In genomic region chr1:41239988-41240610, GRCh38 we compare ENCODE assay signal across 8 cellular contexts. TPM values are rescaled to one million over a fixed set of nuclear protein-coding genes. Genes with fewer than 3 reads are reported as not detected.
DNase-seq lines count a peak whose midpoint lies in the region; ATAC-seq and TF ChIP-seq lines count a peak whose summit lies in the region.

No MANE protein-coding gene starts in this region.

- H3K9me3 Mint-ChIP-seq in activated naive CD4-positive, alpha-beta T cell treated with anti-CD3 and anti-CD28 coated beads for 36 hours: no peaks in the 10 kb centered on the region
- no peaks in the 10 kb centered on the region for H3K9me3 Mint-ChIP-seq in mesothelial cell of epicardium

- CTCF ChIA-PET in activated naive CD4-positive, alpha-beta T cell treated with anti-CD3 and anti-CD28 coated beads for 36 hours (lab: Charles Lee): interaction anchor here (0.7 to 0.9 kb wide), 4 partner anchors 24 to 615 kb away, joined by 3 to 4 read pairs (median 3); no protein-coding TSS in a partner anchor

- H3K27ac Mint-ChIP-seq in activated naive CD4-positive, alpha-beta T cell treated with anti-CD3 and anti-CD28 coated beads for 36 hours: peak overlapping the region; percentile 10
- H3K27ac Mint-ChIP-seq in mesothelial cell of epicardium: peak overlapping the region; percentile 95

- H3K36me3 Mint-ChIP-seq in activated naive CD4-positive, alpha-beta T cell treated with anti-CD3 and anti-CD28 coated beads for 36 hours (ENCODE audit: low read depth): peaks cover 2% of the 10 kb centered on the region
- H3K36me3 Mint-ChIP-seq in mesothelial cell of epicardium: no peaks in the 10 kb centered on the region

- intact Hi-C loops in activated naive CD4-positive, alpha-beta T cell treated with anti-CD3 and anti-CD28 coated beads for 36 hours (cut with micrococcal nuclease): loop anchor here (2.0 to 10.0 kb wide), 3 partner anchors 17 to 375 kb away; partner anchors contain the start of gene CITED4

- TF ChIP-seq CTCF in mesothelial cell of epicardium (IDR thresholded peaks at IDR 0.05; ENCODE audit: unreplicated experiment): no peak

- no peaks in the 10 kb centered on the region for H3K27me3 Mint-ChIP-seq in activated naive CD4-positive, alpha-beta T cell treated with anti-CD3 and anti-CD28 coated beads for 36 hours (ENCODE audit: low read depth)
- H3K27me3 Mint-ChIP-seq in mesothelial cell of epicardium (ENCODE audit: low read depth): no peaks in the 10 kb centered on the region

- ATAC-seq in GM21360 (IDR thresholded peaks at IDR 0.05; ENCODE audit: unreplicated experiment): no peak

- peak; percentile 11 for DNase-seq in activated naive CD4-positive, alpha-beta T cell treated with anti-CD3 and anti-CD28 coated beads for 36 hours
- no peak for DNase-seq in activated naive CD4-positive, alpha-beta T cell treated with Interleukin-2 at 50 U/mL for 16 hours
- peak; percentile 72 for DNase-seq in NCI-H2029 treated with DMSO at 0.1 percent for 48 hours (lab: John Stamatoyannopoulos, UW)
- DNase-seq in astrocyte of the hippocampus (ENCODE audit: low read depth, low spot score): peak; percentile 48
- no peak for DNase-seq in mesothelial cell of epicardium (ENCODE audit: low spot score in 2 of 2, unreplicated experiment in 2 of 2)
- no peak for DNase-seq in NCI-H1417 treated with DMSO at 0.1 percent for 48 hours (lab: John Stamatoyannopoulos, UW)
- no peak for DNase-seq in GDM1 (lab: John Stamatoyannopoulos, UW)

- peaks cover 18% of the 10 kb centered on the region for H3K4me1 Mint-ChIP-seq in activated naive CD4-positive, alpha-beta T cell treated with anti-CD3 and anti-CD28 coated beads for 36 hours (ENCODE audit: low read depth)
- peaks cover 50% of the 10 kb centered on the region for H3K4me1 Mint-ChIP-seq in mesothelial cell of epicardium

- peak overlapping the region; percentile 17 for H3K4me3 Mint-ChIP-seq in activated naive CD4-positive, alpha-beta T cell treated with anti-CD3 and anti-CD28 coated beads for 36 hours
- peak overlapping the region; percentile 81 for H3K4me3 Mint-ChIP-seq in mesothelial cell of epicardium

RNA-seq across cellular contexts. Expression of gene SCMH1, which starts 2.0 kb away (rescaled TPM):
- total RNA-seq in activated naive CD4-positive, alpha-beta T cell treated with anti-CD3 and anti-CD28 coated beads for 36 hours: 10 to 100 TPM; 17.8 to 20.7 TPM
- 51.5 to 59.1 TPM (median 58.8 TPM) in 3 replicates for total RNA-seq in mesothelial cell of epicardium

Comparison
In these comparisons a context has a peak if more than half of its experiments do, and no peak if none do; other contexts are left out.
1. DNase-seq: peak in activated naive CD4-positive, alpha-beta T cell treated with anti-CD3 and anti-CD28 coated beads for 36 hours (single experiment), NCI-H2029 treated with DMSO at 0.1 percent for 48 hours (single experiment) and astrocyte of the hippocampus (single experiment); none in activated naive CD4-positive, alpha-beta T cell treated with Interleukin-2 at 50 U/mL for 16 hours (single experiment), mesothelial cell of epicardium (0 of 2), NCI-H1417 treated with DMSO at 0.1 percent for 48 hours (single experiment) and GDM1 (single experiment).